8 cellular contexts compared by ENCODE assay signal in the genomic region with DNA sequence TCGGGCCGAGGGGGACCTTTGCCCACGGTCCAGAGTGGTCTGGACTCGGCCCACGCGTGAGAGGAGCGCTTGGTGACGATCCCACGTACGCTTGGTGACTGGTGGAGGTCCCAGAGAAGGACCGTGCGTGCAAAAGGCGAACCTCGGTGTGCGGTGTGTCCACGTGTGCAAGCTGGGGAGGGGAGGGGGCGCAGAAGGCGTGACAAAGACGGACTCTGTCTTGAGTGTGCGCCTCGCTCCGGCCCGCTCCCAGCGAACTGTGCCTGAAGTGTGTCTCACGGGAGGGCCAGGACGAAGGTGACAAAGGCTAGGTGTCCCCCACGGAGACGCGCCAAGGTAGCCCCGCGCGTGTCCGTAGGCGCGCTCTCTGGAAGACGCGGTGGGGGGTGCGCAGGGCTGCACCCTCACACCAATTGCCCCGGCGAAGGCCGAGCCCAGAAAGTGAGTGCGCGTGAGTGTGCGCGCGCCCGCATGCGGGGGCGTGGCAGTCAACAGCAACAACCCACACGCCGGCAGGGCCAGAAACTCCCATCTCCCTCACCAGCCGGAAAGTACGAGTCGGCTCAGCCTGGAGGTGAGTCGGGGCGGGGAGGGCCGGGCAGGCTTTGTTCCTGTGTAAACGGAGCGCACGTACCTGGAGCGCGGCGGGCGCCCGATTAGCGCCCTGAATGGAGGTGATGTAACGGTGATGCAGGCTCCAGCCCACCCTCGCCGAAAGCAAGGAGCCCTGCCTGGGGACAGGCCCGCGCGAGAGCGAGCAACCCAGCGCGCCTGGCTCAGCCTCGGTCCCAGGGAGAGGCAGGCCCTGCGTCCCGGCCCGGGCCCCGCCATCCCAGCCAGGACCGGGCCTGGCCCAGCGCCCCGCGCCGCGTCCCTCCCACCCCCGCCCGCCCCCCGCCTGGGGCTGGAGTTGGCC. TPM values are rescaled to one million over a fixed set of nuclear protein-coding genes. Genes with fewer than 3 reads are reported as not detected.
DNase-seq lines count a peak whose midpoint lies in the region; ATAC-seq, FAIRE-seq and TF ChIP-seq lines count a peak whose summit lies in the region.

A gene with protein sequence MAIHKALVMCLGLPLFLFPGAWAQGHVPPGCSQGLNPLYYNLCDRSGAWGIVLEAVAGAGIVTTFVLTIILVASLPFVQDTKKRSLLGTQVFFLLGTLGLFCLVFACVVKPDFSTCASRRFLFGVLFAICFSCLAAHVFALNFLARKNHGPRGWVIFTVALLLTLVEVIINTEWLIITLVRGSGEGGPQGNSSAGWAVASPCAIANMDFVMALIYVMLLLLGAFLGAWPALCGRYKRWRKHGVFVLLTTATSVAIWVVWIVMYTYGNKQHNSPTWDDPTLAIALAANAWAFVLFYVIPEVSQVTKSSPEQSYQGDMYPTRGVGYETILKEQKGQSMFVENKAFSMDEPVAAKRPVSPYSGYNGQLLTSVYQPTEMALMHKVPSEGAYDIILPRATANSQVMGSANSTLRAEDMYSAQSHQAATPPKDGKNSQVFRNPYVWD (plus strand): TSS at position 521 of the 916 bp plus-strand sequence. CDS start 7,689 bp downstream, outside the sequence.

- H3K27ac ChIP-seq in osteoblast (ENCODE audit: low read depth, low read length): no peak within 1 kb of the TSS

- peak within 1 kb of the TSS; percentile 46 for H3K4me3 ChIP-seq in osteoblast (ENCODE audit: insufficient read depth, low read length)

- ATAC-seq in GM21515 (IDR thresholded peaks at IDR 0.05; ENCODE audit: unreplicated experiment): peak; percentile 44

- no peaks in the 10 kb centered on the region for H4K20me1 ChIP-seq in osteoblast (ENCODE audit: insufficient read depth, low read length)

- DNase-seq in 8988T: peak; percentile 80
- DNase-seq in NCI-H460 (ENCODE audit: extremely low read depth, low read depth): peak; percentile 41
- DNase-seq in activated gamma-delta T cell treated with Interleukin-2 at 50 U/mL for 16 hours: peak; percentile 32
- DNase-seq in head of caudate nucleus: peak in 29 of 42 donors; percentile 33 to 75 (median 54)
- peak; percentile 85 for DNase-seq in osteoblast (ENCODE audit: insufficient read length, low spot score, missing footprints)
- peak; percentile 91 for DNase-seq in urothelium cell line (ENCODE audit: low spot score)
- DNase-seq in posterior vena cava (ENCODE audit: low spot score): no peak

- peak within 1 kb of the TSS; percentile 53 for H3K4me2 ChIP-seq in osteoblast (ENCODE audit: insufficient read depth, low read length)

- no peak for TF ChIP-seq CTCF in osteoblast (IDR thresholded peaks at IDR 0.05; ENCODE audit: extremely low read depth, low read depth, low read length)

- H3K4me1 ChIP-seq in osteoblast (ENCODE audit: insufficient read depth, low read length): no peaks in the 10 kb centered on the region

- no peaks in the 10 kb centered on the region for H3K9me3 ChIP-seq in osteoblast (ENCODE audit: low read depth, low read length)

- H3K79me2 ChIP-seq in osteoblast (ENCODE audit: insufficient read depth, low read length): no peaks in the 10 kb centered on the region

- FAIRE-seq in urothelium cell line (lab: Jason Lieb, UNC): peak; percentile 91

- H2AFZ ChIP-seq in osteoblast (ENCODE audit: low read length): no peak within 1 kb of the TSS

- peaks cover 29% of the 10 kb centered on the region for H3K27me3 ChIP-seq in osteoblast (ENCODE audit: insufficient read depth, low read length)

- no peaks in the 10 kb centered on the region for H3K36me3 ChIP-seq in osteoblast (ENCODE audit: insufficient read depth, low read length)

- intact Hi-C loops in head of caudate nucleus (cut with DNase I): no loop called here
- intact Hi-C loops in posterior vena cava (cut with DNase I): no loop called here

RNA-seq across cellular contexts. Expression of the gene that starts here (rescaled TPM):
- total RNA-seq in NCI-H460 (2014; rRNA removed; shearing (Covaris generic)): 9.0 and 10.4 TPM in 2 replicates
- polyA plus RNA-seq in NCI-H460 (2014; cell fraction: nucleus; rRNA removed): 4.0 and 4.9 TPM in 2 replicates
- total RNA-seq in osteoblast (2.9 and 6.8 TPM in 2 replicates), posterior vena cava (10 to 100 TPM in 1 of 2 donors, 1 to 10 TPM in 1; 7.3 to 12.9 TPM)
